In the genomic region with DNA sequence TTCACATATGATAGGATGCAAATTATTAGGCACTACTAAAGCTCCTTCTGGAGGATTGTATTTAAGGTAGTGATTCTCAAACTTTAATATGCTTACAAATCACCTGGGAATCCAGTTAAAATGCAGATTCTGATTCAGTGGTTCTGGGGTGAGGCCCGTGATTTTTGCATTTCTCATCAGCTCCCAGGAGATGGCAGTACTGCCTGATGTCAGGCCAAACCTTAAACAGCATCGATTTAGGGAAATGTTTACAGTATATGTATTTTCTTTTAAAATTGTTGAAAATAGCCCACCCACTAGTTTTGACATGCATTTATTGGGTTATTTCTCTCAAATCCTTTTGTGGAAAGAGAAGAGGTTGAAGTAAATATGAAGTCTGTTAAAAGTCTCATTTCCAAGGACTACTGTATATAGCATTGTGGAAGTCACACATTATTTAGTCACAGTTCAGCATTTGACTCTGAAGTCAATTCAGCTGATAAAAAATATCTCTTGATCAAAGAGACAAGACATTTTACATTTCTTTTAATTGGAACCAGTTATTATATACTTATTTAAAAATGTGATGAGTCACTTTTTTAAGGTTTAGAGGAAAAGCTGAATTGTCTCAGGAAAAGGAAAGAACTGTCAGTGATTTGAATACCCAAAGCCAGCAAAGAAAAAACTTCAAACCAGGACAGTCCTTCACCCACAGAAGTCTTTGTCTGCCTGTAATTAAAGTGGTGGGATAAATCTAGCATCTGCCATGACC, we compare ENCODE assay signal across 8 cellular contexts. TPM values are rescaled to one million over a fixed set of nuclear protein-coding genes. Genes with fewer than 3 reads are reported as not detected.
DNase-seq lines count a peak whose midpoint lies in the region; ATAC-seq and TF ChIP-seq lines count a peak whose summit lies in the region.

No MANE protein-coding gene starts in this region.

- H2AFZ ChIP-seq in OCI-LY7 (ENCODE audit: low read length) (peak overlapping the region; percentile 16; the same call in 1 of the 2 replicates), mammary epithelial cell (ENCODE audit: low read depth, low read length) (peak overlapping the region; percentile 21)

- peak; percentile 37 for DNase-seq in Caki2 (ENCODE audit: low read depth)
- peak; percentile 33 for DNase-seq in GM20000 (ENCODE audit: low spot score)
- peak; percentile 63 for DNase-seq in OCI-LY7 (ENCODE audit: low spot score)
- peak; percentile 17 for DNase-seq in mammary epithelial cell
- DNase-seq in left kidney (ENCODE audit: low read depth, low spot score) = peak; percentile 49
- no peak for DNase-seq in upper lobe of right lung
- no peak for DNase-seq in stimulated activated CD4-positive, alpha-beta T cell treated with anti-CD3 and anti-CD28 coated beads, Interleukin-4, amount 100 ng/mL, for 4 hours

- POLR2A ChIA-PET in OCI-LY7 (lab: Charles Lee) = interaction anchor here (0.6 to 2.7 kb wide), 12 partner anchors 16 to 728 kb away, joined by 3 to 12 read pairs (median 3); a partner anchor contains a TSS

- no peaks in the 10 kb centered on the region for H3K9me2 ChIP-seq in OCI-LY7 (ENCODE audit: insufficient read depth, low read length)

- in situ Hi-C loops in Caki2 (cut with HindIII; ENCODE audit: low pct_unique_long_range_greater_than_20kb, low sequenced_read_pairs) = no loop called here
- in situ Hi-C loops in mammary epithelial cell (cut with MboI; ENCODE audit: low sequenced_read_pairs in 2 of 2) = loop anchor here in 1 of 2 donors (25.0 kb wide), 2 partner anchors 185 to 960 kb away; no protein-coding TSS in a partner anchor

- H3K4me1 ChIP-seq in OCI-LY7 (ENCODE audit: insufficient read depth, low read length, poor library complexity, severe bottlenecking) (peaks cover 53% of the 10 kb centered on the region), mammary epithelial cell (ENCODE audit: insufficient read depth, low read length) (peaks cover 13% of the 10 kb centered on the region), upper lobe of right lung (peaks cover 4% of the 10 kb centered on the region)

- H3K36me3 ChIP-seq in OCI-LY7 (ENCODE audit: insufficient read depth, low read length) (peaks cover 75% of the 10 kb centered on the region), mammary epithelial cell (ENCODE audit: insufficient read depth, low read length) (no peaks in the 10 kb centered on the region), upper lobe of right lung (no peaks in the 10 kb centered on the region)

- H3K27ac ChIP-seq in OCI-LY7 (ENCODE audit: low read depth, low read length, poor library complexity, severe bottlenecking) = peak overlapping the region; percentile 53
- no peak overlapping the region for H3K27ac ChIP-seq in mammary epithelial cell (ENCODE audit: insufficient read depth, low read depth, low read length)
- H3K27ac ChIP-seq in upper lobe of right lung = no peak overlapping the region

- H3K4me2 ChIP-seq in OCI-LY7 (ENCODE audit: low read length) = peak overlapping the region; percentile 48
- peak overlapping the region; percentile 53 for H3K4me2 ChIP-seq in mammary epithelial cell (ENCODE audit: insufficient read depth, low read depth, low read length)

- CTCF ChIA-PET in OCI-LY7 (lab: Charles Lee; ENCODE audit: unreplicated experiment) = interaction anchor here (0.7 to 0.9 kb wide), 5 partner anchors 13 to 195 kb away, joined by 3 to 5 read pairs (median 3); no protein-coding TSS in a partner anchor
- CTCF ChIA-PET in mammary epithelial cell (lab: Charles Lee; ENCODE audit: low non-redundant PET) = interaction anchor here (0.7 to 0.8 kb wide), 2 partner anchors 200 to 1224 kb away, joined by 5 read pairs; no protein-coding TSS in a partner anchor

- BruUV-seq in OCI-LY7 (replicated peaks; lab: Mats Ljungman, UMichigan) (no TSS peak), mammary epithelial cell (replicated peaks; lab: Mats Ljungman, UMichigan) (no TSS peak)

- 0% methylated on average over 2 of the region's 2 CpGs for WGBS in mammary epithelial cell (ENCODE audit: low coverage, missing lambda C conversion rate)

- dilution Hi-C loops in mammary epithelial cell (cut with HindIII; ENCODE audit: low sequenced_read_pairs) = no loop called here

- H3K79me2 ChIP-seq in OCI-LY7 (ENCODE audit: insufficient read depth, low read depth, low read length) = peaks cover 30% of the 10 kb centered on the region; the same call in 1 of the 2 replicates
- no peaks in the 10 kb centered on the region for H3K79me2 ChIP-seq in mammary epithelial cell (ENCODE audit: insufficient read depth, low read length)

- H3K27me3 ChIP-seq in mammary epithelial cell (ENCODE audit: insufficient read depth, low read length) (no peaks in the 10 kb centered on the region), upper lobe of right lung (no peaks in the 10 kb centered on the region)

- intact Hi-C loops in OCI-LY7 (cut with micrococcal nuclease; ENCODE audit: unreplicated experiment) (loop anchor here (1.0 kb wide), 2 partner anchors 57 to 354 kb away; no protein-coding TSS in a partner anchor), mammary epithelial cell (cut with micrococcal nuclease) (loop anchor here (1.0 to 5.0 kb wide), 4 partner anchors 580 to 971 kb away; no protein-coding TSS in a partner anchor), upper lobe of right lung (cut with DNase I) (loop anchor here (5.0 kb wide), 1 partner anchor 200 kb away; no protein-coding TSS in a partner anchor)

- no peak overlapping the region for H3K9ac ChIP-seq in mammary epithelial cell (ENCODE audit: insufficient read depth, low read length)

- H3K4me3 ChIP-seq in OCI-LY7 (ENCODE audit: low read depth, low read length, poor library complexity, severe bottlenecking) = peak overlapping the region; percentile 2
- no peak overlapping the region for H3K4me3 ChIP-seq in mammary epithelial cell (replicated peaks in 1 of 3; ENCODE audit: insufficient read depth in 1 of 3, low read depth in 2 of 3, low read length in 3 of 3)
- H3K4me3 ChIP-seq in upper lobe of right lung = no peak overlapping the region

- ATAC-seq in upper lobe of right lung (peak; percentile 80), HG02973 (IDR thresholded peaks at IDR 0.05; ENCODE audit: unreplicated experiment) (no peak)

- peak; percentile 41 for TF ChIP-seq CTCF in GM20000 (IDR thresholded peaks at IDR 0.05; ENCODE audit: extremely low read depth, missing control alignments)
- peak; percentile 98 for TF ChIP-seq CTCF in OCI-LY7 (conservative IDR thresholded peaks at IDR 0.05; ENCODE audit: low read length)
- TF ChIP-seq CTCF in mammary epithelial cell (conservative IDR thresholded peaks at IDR 0.05 in 1 of 2, IDR thresholded peaks at IDR 0.05 in 1 of 2; ENCODE audit: extremely low read depth in 1 of 2, insufficient read depth in 1 of 2, low read depth in 1 of 2, low read length in 2 of 2) = peak; percentile 65 to 81
- TF ChIP-seq CTCF in upper lobe of right lung (IDR thresholded peaks at IDR 0.05) = peak; percentile 70

- H3K9me3 ChIP-seq in OCI-LY7 (ENCODE audit: low read length) (no peaks in the 10 kb centered on the region), mammary epithelial cell (replicated peaks; ENCODE audit: insufficient read depth, low read length) (no peaks in the 10 kb centered on the region), upper lobe of right lung (no peaks in the 10 kb centered on the region)

- H4K20me1 ChIP-seq in OCI-LY7 (ENCODE audit: insufficient read depth, low read length) = no peaks in the 10 kb centered on the region; the same call in 1 of the 2 replicates
- no peaks in the 10 kb centered on the region for H4K20me1 ChIP-seq in mammary epithelial cell (ENCODE audit: insufficient read depth, low read length)

RNA-seq across cellular contexts. Expression of a gene that starts 21.2 kb away (rescaled TPM):
- 44.4 and 47.3 TPM in 2 replicates for total RNA-seq in Caki2 (2014; rRNA removed; shearing (Covaris generic); ENCODE audit: low replicate concordance)
- total RNA-seq in OCI-LY7 (2014; rRNA removed; shearing (Covaris generic)) = 9.3 and 10.9 TPM in 2 replicates
- 18.1 and 21.7 TPM in 2 replicates for total RNA-seq in OCI-LY7 (2022)
- total RNA-seq in mammary epithelial cell = 10 to 100 TPM; 23.6 to 52.3 TPM
- 18.0 TPM for polyA plus RNA-seq in mammary epithelial cell
- 25.1 TPM for polyA minus RNA-seq in mammary epithelial cell
- 74.0 TPM for total RNA-seq in upper lobe of right lung

Comparison
In these comparisons a context has a peak if more than half of its experiments do, and no peak if none do; other contexts are left out.
1. DNase-seq: peak in Caki2 (single experiment), GM20000 (single experiment), OCI-LY7 (single experiment), mammary epithelial cell (single experiment) and left kidney (single experiment); none in upper lobe of right lung (single experiment) and stimulated activated CD4-positive, alpha-beta T cell treated with anti-CD3 and anti-CD28 coated beads, Interleukin-4, amount 100 ng/mL, for 4 hours (0 of 2).
2. CTCF ChIP-seq: peak in every context shown above with its lines; median percentile 98 in OCI-LY7; 73 in mammary epithelial cell; 70 in upper lobe of right lung; 41 in GM20000.